28 cellular contexts compared by ENCODE assay signal in the genomic region with DNA sequence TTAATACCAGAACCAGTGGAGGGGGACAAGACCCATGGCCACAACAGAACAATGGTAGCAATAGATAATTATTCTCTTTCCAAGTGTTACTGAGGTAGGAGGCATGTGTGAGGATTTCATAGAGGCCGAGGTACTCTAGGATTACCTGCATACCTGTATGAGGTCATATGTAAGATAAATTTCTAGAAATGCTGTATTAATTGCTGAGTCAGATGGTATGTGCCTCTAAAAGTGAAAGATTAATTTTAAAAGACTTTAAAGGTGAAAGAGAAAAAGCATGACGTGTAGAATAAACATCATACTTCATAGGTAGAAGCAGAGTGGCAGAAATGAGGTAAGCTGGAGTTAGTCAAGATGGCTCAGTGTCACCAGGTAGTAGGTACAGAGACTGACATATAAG.
"Had no signal": no experiment of that assay in that cellular context is flagged by ENCODE, and none has a peak within 500 bp of the region (broad histone marks: within the 10 kb centered on the region; RNA-seq: fewer than 3 reads in every experiment).

No MANE protein-coding gene starts in this region.

- DNase-seq: hippocampal formation; kidney glomerular epithelial cell; left colon; left lung; mesendoderm; naive B cell; natural killer cell; nephron progenitor cell; occipital lobe; spleen; stimulated activated CD4-positive, alpha-beta T cell treated with anti-CD3 and anti-CD28 coated beads, Interleukin-4, amount 100 ng/mL, for 24 hours; stimulated activated naive CD4-positive, alpha-beta T cell treated with Interleukin-2 at 50 U/mL for 16 hours; stimulated activated naive CD8-positive, alpha-beta T cell treated with anti-CD3 and anti-CD28 coated beads, Interleukin-15, amount 100 ng/mL, for 72 hours; substantia nigra; thyroid gland; transverse colon; upper lobe of right lung had no signal

- H3K9me3 ChIP-seq: left lung, neutrophil, right atrium auricular region, spleen, thyroid gland, transverse colon, upper lobe of right lung had no signal

- H3K4me2 ChIP-seq: neural progenitor cell had no signal

- FAIRE-seq: keratinocyte, urothelium cell line had no signal

- H3K27me3 ChIP-seq: left lung, neural progenitor cell, right atrium auricular region, spleen, thyroid gland, transverse colon, upper lobe of right lung had no signal

- H3K9me3 Mint-ChIP-seq: mesothelial cell of epicardium; naive B cell; natural killer cell; nephron progenitor cell; neural progenitor cell; stimulated activated effector memory CD8-positive, alpha-beta T cell treated with anti-CD3 and anti-CD28 coated beads, Interleukin-12 subunit alpha, Interleukin-12 subunit beta, amount 100 ng/mL, for 72 hours; stimulated activated naive CD8-positive, alpha-beta T cell treated with anti-CD3 and anti-CD28 coated beads, Interleukin-15, amount 100 ng/mL, for 72 hours had no signal

- H3K4me1 Mint-ChIP-seq: natural killer cell; neural progenitor cell; stimulated activated effector memory CD8-positive, alpha-beta T cell treated with anti-CD3 and anti-CD28 coated beads, Interleukin-12 subunit alpha, Interleukin-12 subunit beta, amount 100 ng/mL, for 72 hours; stimulated activated naive CD8-positive, alpha-beta T cell treated with anti-CD3 and anti-CD28 coated beads, Interleukin-15, amount 100 ng/mL, for 72 hours had no signal

- H3K4me1 ChIP-seq: left lung, spleen, upper lobe of right lung had no signal

- H3K27ac Mint-ChIP-seq: mesothelial cell of epicardium; naive B cell; natural killer cell; nephron progenitor cell; neural progenitor cell; stimulated activated effector memory CD8-positive, alpha-beta T cell treated with anti-CD3 and anti-CD28 coated beads, Interleukin-12 subunit alpha, Interleukin-12 subunit beta, amount 100 ng/mL, for 72 hours had no signal

- H3K4me3 Mint-ChIP-seq: mesothelial cell of epicardium; naive B cell; natural killer cell; nephron progenitor cell; neural progenitor cell; stimulated activated effector memory CD8-positive, alpha-beta T cell treated with anti-CD3 and anti-CD28 coated beads, Interleukin-12 subunit alpha, Interleukin-12 subunit beta, amount 100 ng/mL, for 72 hours; stimulated activated naive CD8-positive, alpha-beta T cell treated with anti-CD3 and anti-CD28 coated beads, Interleukin-15, amount 100 ng/mL, for 72 hours had no signal

- H3K36me3 ChIP-seq: neural progenitor cell, neutrophil had no signal

- H3K79me2 ChIP-seq: parathyroid adenoma had no signal

- H3K27me3 Mint-ChIP-seq: naive B cell; stimulated activated naive CD8-positive, alpha-beta T cell treated with anti-CD3 and anti-CD28 coated beads, Interleukin-15, amount 100 ng/mL, for 72 hours had no signal

- H3K9ac ChIP-seq: neural progenitor cell, parathyroid adenoma had no signal

- H2AFZ ChIP-seq: neural progenitor cell, parathyroid adenoma had no signal

- H3K36me3 Mint-ChIP-seq: mesothelial cell of epicardium; natural killer cell; stimulated activated effector memory CD8-positive, alpha-beta T cell treated with anti-CD3 and anti-CD28 coated beads, Interleukin-12 subunit alpha, Interleukin-12 subunit beta, amount 100 ng/mL, for 72 hours had no signal

- H3K27ac ChIP-seq: left lung, neural progenitor cell, neutrophil, parathyroid adenoma, right atrium auricular region, skin epidermis, spleen, thyroid gland, transverse colon, upper lobe of right lung had no signal

- ATAC-seq: left colon; left lung; natural killer cell; sciatic nerve; stimulated activated effector memory CD8-positive, alpha-beta T cell treated with anti-CD3 and anti-CD28 coated beads, Interleukin-12 subunit alpha, Interleukin-12 subunit beta, amount 100 ng/mL, for 72 hours; stimulated activated naive CD8-positive, alpha-beta T cell treated with anti-CD3 and anti-CD28 coated beads, Interleukin-15, amount 100 ng/mL, for 72 hours; upper lobe of right lung had no signal

- H3K4me3 ChIP-seq: left lung, lung, neural progenitor cell, right atrium auricular region, skin epidermis, spleen, thyroid gland, transverse colon, upper lobe of right lung had no signal
